In the genomic region with DNA sequence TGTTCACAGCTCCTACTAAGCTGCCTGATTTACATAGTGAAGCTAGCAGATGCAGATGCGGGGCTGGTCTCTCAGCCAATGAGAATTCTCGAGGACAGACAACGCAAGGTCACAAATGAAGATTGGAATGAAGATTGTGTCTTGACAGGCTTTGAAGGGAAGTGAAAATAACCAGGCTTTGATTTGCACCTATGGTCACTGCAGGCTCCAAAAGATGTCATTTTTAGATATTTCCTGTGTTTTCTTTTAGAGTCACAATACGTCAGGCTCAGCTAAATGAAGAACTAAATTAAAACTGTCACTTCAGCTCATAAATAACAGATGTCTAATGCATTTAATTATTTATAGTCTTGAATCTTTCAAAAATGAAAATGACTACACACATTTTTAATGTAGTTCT, we compare ENCODE assay signal across 23 cellular contexts.
DNase-seq lines count a peak whose midpoint lies in the region; ATAC-seq and TF ChIP-seq lines count a peak whose summit lies in the region.
"Had no signal": no experiment of that assay in that cellular context is flagged by ENCODE, and none has a peak within 500 bp of the region (broad histone marks: within the 10 kb centered on the region; RNA-seq: fewer than 3 reads in every experiment).

No MANE protein-coding gene starts in this region.

- H3K27ac Mint-ChIP-seq in brain: peak overlapping the region; percentile 4 to 93 (median 75)
- H3K27ac Mint-ChIP-seq: CD8-positive, alpha-beta T cell; T-cell had no signal

- H4K20me1 ChIP-seq in Karpas-422 (ENCODE audit: insufficient read depth, low read depth, low read length) (no peaks in the 10 kb centered on the region), OCI-LY7 (ENCODE audit: insufficient read depth, low read length) (no peaks in the 10 kb centered on the region)

- H3K4me1 ChIP-seq in Karpas-422 (ENCODE audit: low read length): peaks cover 24% of the 10 kb centered on the region
- peaks cover 68% of the 10 kb centered on the region for H3K4me1 ChIP-seq in OCI-LY7 (ENCODE audit: insufficient read depth, low read length, poor library complexity, severe bottlenecking)
- H3K4me1 ChIP-seq: HAP-1 had no signal

- H3K79me2 ChIP-seq in Karpas-422 (ENCODE audit: low read length) (no peaks in the 10 kb centered on the region), OCI-LY7 (ENCODE audit: insufficient read depth, low read depth, low read length) (no peaks in the 10 kb centered on the region)

- H3K27me3 Mint-ChIP-seq in brain: peaks cover 8% of the 10 kb centered on the region

- peak overlapping the region in 2 of 5 experiments; percentile 23 to 54 for H3K4me3 Mint-ChIP-seq in brain
- H3K4me3 Mint-ChIP-seq: CD8-positive, alpha-beta T cell; T-cell had no signal

- no peaks in the 10 kb centered on the region for H3K9me3 ChIP-seq in Karpas-422 (ENCODE audit: low read length)
- H3K9me3 ChIP-seq in OCI-LY7 (ENCODE audit: low read length): no peaks in the 10 kb centered on the region; the same call in 1 of the 2 replicates
- H3K9me3 ChIP-seq: HAP-1, MG63 had no signal

- in situ Hi-C loops in brain microvascular endothelial cell (cut with HindIII; ENCODE audit: low pct_ligation_motif_present, low sequenced_read_pairs): no loop called here

- H3K36me3 ChIP-seq in Karpas-422 (ENCODE audit: insufficient read depth, low read length) (no peaks in the 10 kb centered on the region), OCI-LY7 (ENCODE audit: insufficient read depth, low read length) (no peaks in the 10 kb centered on the region), brain microvascular endothelial cell (replicated peaks) (no peaks in the 10 kb centered on the region)
- H3K36me3 ChIP-seq: HAP-1, MG63 had no signal

- no peak overlapping the region for H2AFZ ChIP-seq in Karpas-422 (ENCODE audit: low read length)
- H2AFZ ChIP-seq in OCI-LY7 (ENCODE audit: low read length): peak overlapping the region; percentile 68; the same call in 1 of the 2 replicates
- H2AFZ ChIP-seq: GM23248 had no signal

- H3K4me2 ChIP-seq in Karpas-422 (ENCODE audit: low read depth, low read length, poor library complexity, severe bottlenecking) (peak overlapping the region; percentile 53), OCI-LY7 (ENCODE audit: low read length) (peak overlapping the region; percentile 75)

- DNase-seq in Karpas-422: peak; percentile 75
- peak; percentile 85 for DNase-seq in OCI-LY7 (ENCODE audit: low spot score)
- DNase-seq in GM19240 (ENCODE audit: insufficient read length, low spot score): no peak
- no peak for DNase-seq in brain microvascular endothelial cell
- DNase-seq: ACHN; C1 segment of cervical spinal cord; CD8-positive, alpha-beta T cell; GDM1; GM23248; MG63; NCI-H1092 treated with DMSO at 0.1 percent for 48 hours; NCI-H1436 treated with DMSO at 0.1 percent for 48 hours; NCI-H2029; NCI-H2227 treated with DMSO at 0.1 percent for 48 hours; NCI-H510A treated with DMSO at 0.1 percent for 48 hours; OCI-M1; Right ventricle myocardium superior; T-cell had no signal

- H3K9me2 ChIP-seq in Karpas-422 (replicated peaks; ENCODE audit: insufficient read depth, low read length): no peaks in the 10 kb centered on the region
- no peaks in the 10 kb centered on the region for H3K9me2 ChIP-seq in OCI-LY7 (ENCODE audit: insufficient read depth, low read length)

- no peaks in the 10 kb centered on the region for H3K9me3 Mint-ChIP-seq in brain
- H3K9me3 Mint-ChIP-seq: CD8-positive, alpha-beta T cell; T-cell had no signal

- TF ChIP-seq CTCF in OCI-LY7 (conservative IDR thresholded peaks at IDR 0.05; ENCODE audit: low read length): no peak
- TF ChIP-seq CTCF in brain (conservative IDR thresholded peaks at IDR 0.05): no peak
- no peak for TF ChIP-seq CTCF in brain microvascular endothelial cell (IDR thresholded peaks at IDR 0.05; ENCODE audit: low read depth, low read length, missing control alignments)

- CTCF ChIA-PET in OCI-LY7 (lab: Charles Lee; ENCODE audit: unreplicated experiment): interaction anchor here (1.0 to 2.4 kb wide), 2 partner anchors 9 to 19 kb away, joined by 4 to 6 read pairs; no protein-coding TSS in a partner anchor

- peak overlapping the region; percentile 65 for H3K27ac ChIP-seq in Karpas-422 (ENCODE audit: low read length)
- H3K27ac ChIP-seq in OCI-LY7 (ENCODE audit: low read depth, low read length, poor library complexity, severe bottlenecking): peak overlapping the region; percentile 99
- H3K27ac ChIP-seq in brain microvascular endothelial cell: no peak overlapping the region
- H3K27ac ChIP-seq: GM23248, SK-N-MC had no signal

- ATAC-seq in GM19455 (IDR thresholded peaks at IDR 0.05; ENCODE audit: unreplicated experiment): no peak
- no peak for ATAC-seq in HG03432 (IDR thresholded peaks at IDR 0.05; ENCODE audit: unreplicated experiment)
- ATAC-seq: CD8-positive, alpha-beta T cell; T-cell had no signal

- POLR2A ChIA-PET in OCI-LY7 (lab: Charles Lee): interaction anchor here (0.9 to 5.1 kb wide), 6 partner anchors 10 to 56 kb away, joined by 3 to 37 read pairs (median 9); no protein-coding TSS in a partner anchor

- H3K4me1 Mint-ChIP-seq in brain: peaks cover 37% of the 10 kb centered on the region
- H3K4me1 Mint-ChIP-seq: T-cell had no signal

- no peaks in the 10 kb centered on the region for H3K36me3 Mint-ChIP-seq in brain
- H3K36me3 Mint-ChIP-seq: CD8-positive, alpha-beta T cell; T-cell had no signal

- no peak overlapping the region for H3K9ac ChIP-seq in Karpas-422 (ENCODE audit: low read length)
- H3K9ac ChIP-seq: GM23248 had no signal

- no TSS peak for BruUV-seq in OCI-LY7 (replicated peaks; lab: Mats Ljungman, UMichigan)

- H3K4me3 ChIP-seq in Karpas-422 (ENCODE audit: low read length) (peak overlapping the region; percentile 19; the same call in 1 of the 2 replicates), OCI-LY7 (ENCODE audit: low read depth, low read length, poor library complexity, severe bottlenecking) (peak overlapping the region; percentile 51), brain microvascular endothelial cell (ENCODE audit: low read depth, low read length) (no peak overlapping the region)
- H3K4me3 ChIP-seq: GM23248, HAP-1, MG63, SK-N-MC had no signal

- intact Hi-C loops in OCI-LY7 (cut with micrococcal nuclease; ENCODE audit: unreplicated experiment): loop anchor here (1.0 to 2.0 kb wide), 2 partner anchors 15 to 44 kb away; no protein-coding TSS in a partner anchor

- H3K27me3 ChIP-seq in Karpas-422 (ENCODE audit: low read length) (no peaks in the 10 kb centered on the region; the same call in 1 of the 2 replicates), brain microvascular endothelial cell (replicated peaks) (no peaks in the 10 kb centered on the region)
- H3K27me3 ChIP-seq: MG63 had no signal

Comparison
In these comparisons a context has a peak if more than half of its experiments do, and no peak if none do; other contexts are left out.
1. DNase-seq: peak in Karpas-422 (single experiment) and OCI-LY7 (single experiment); none in GM19240 (single experiment) and brain microvascular endothelial cell (single experiment).